ENCODE assay signal across 8 cellular contexts in genomic region chr1:50959303-50959912, GRCh38. TPM values are rescaled to one million over a fixed set of nuclear protein-coding genes. Genes with fewer than 3 reads are reported as not detected.
DNase-seq lines count a peak whose midpoint lies in the region; ATAC-seq and TF ChIP-seq lines count a peak whose summit lies in the region.

No MANE protein-coding gene starts in this region.

- ATAC-seq in HG03064 (IDR thresholded peaks at IDR 0.05; ENCODE audit: low read depth, unreplicated experiment) = peak; percentile 20
- peak; percentile 3 for ATAC-seq in mucosa of descending colon
- no peak for ATAC-seq in esophagus mucosa

- TF ChIP-seq CTCF in mucosa of descending colon (IDR thresholded peaks at IDR 0.05) = no peak

- H3K4me3 ChIP-seq in duodenal mucosa (ENCODE audit: low read depth in 1 of 2, low read length in 2 of 2) (peak overlapping the region; percentile 98 to 100), mucosa of descending colon (peak overlapping the region; percentile 74)

- H3K36me3 ChIP-seq in duodenal mucosa (ENCODE audit: control insufficient read depth in 1 of 2, insufficient read depth in 2 of 2, low read length in 2 of 2) (no peaks in the 10 kb centered on the region), mucosa of descending colon (ENCODE audit: low read depth) (no peaks in the 10 kb centered on the region)

- intact Hi-C loops in mucosa of descending colon (cut with DNase I, micrococcal nuclease) = no loop called here

- peaks cover 4 to 11% of the 10 kb centered on the region in 2 donors for H3K4me1 ChIP-seq in duodenal mucosa (ENCODE audit: control insufficient read depth in 1 of 2, insufficient read depth in 2 of 2, low read length in 2 of 2)
- H3K4me1 ChIP-seq in mucosa of descending colon (ENCODE audit: low read depth) = peaks cover 12% of the 10 kb centered on the region

- peak overlapping the region; percentile 73 to 75 for H3K9ac ChIP-seq in duodenal mucosa (ENCODE audit: low read depth in 1 of 2, low read length in 2 of 2)

- H3K9me3 ChIP-seq in duodenal mucosa (ENCODE audit: control insufficient read depth in 1 of 2, low read length in 2 of 2) (no peaks in the 10 kb centered on the region), mucosa of descending colon (no peaks in the 10 kb centered on the region)

- in situ Hi-C loops in SK-MEL-5 (cut with HindIII; ENCODE audit: low pct_unique_long_range_greater_than_20kb, low sequenced_read_pairs) = no loop called here

- no peaks in the 10 kb centered on the region for H3K27me3 ChIP-seq in duodenal mucosa (ENCODE audit: control insufficient read depth in 1 of 2, insufficient read depth in 2 of 2, low read length in 2 of 2)

- peak overlapping the region; percentile 53 for H3K27ac ChIP-seq in duodenal mucosa (ENCODE audit: low read depth, low read length)

- DNase-seq in activated T-cell treated with anti-CD3 and anti-CD28 coated beads for 4 hours = peak; percentile 18
- no peak for DNase-seq in activated T-cell treated with anti-CD3 and anti-CD28 coated beads, Interleukin-2, amount 50 U/mL, for 1 hour
- DNase-seq in SK-MEL-5 (ENCODE audit: low read depth, low spot score) = peak; percentile 37
- DNase-seq in mucosa of descending colon = peak in 1 of 3 donors; percentile 49
- no peak for DNase-seq in SKM-1 treated with dmso at 0.1 percent for 144 hours (lab: John Stamatoyannopoulos, UW; ENCODE audit: unreplicated experiment)

RNA-seq across cellular contexts. Expression of gene FAF1, which starts 0.7 kb away (rescaled TPM):
- 73.3 and 76.9 TPM in 2 replicates for total RNA-seq in SK-MEL-5 (2014; rRNA removed; shearing (Covaris generic))
- 41.9 and 47.7 TPM in 2 replicates for polyA plus RNA-seq in SK-MEL-5 (2015; cell fraction: cytosol; rRNA removed)
- polyA plus RNA-seq in SK-MEL-5 (2015; cell fraction: nucleus; rRNA removed) = 27.8 and 61.3 TPM in 2 replicates
- total RNA-seq in mucosa of descending colon (10 to 100 TPM; 48.6 to 70.9 (median 57.7) TPM), esophagus mucosa (47.5 TPM)

RNA-seq across cellular contexts. Expression of gene CDKN2C, which starts 10.6 kb away (rescaled TPM):
- 5.4 TPM in 2 replicates for total RNA-seq in SK-MEL-5 (2014; rRNA removed; shearing (Covaris generic))
- polyA plus RNA-seq in SK-MEL-5 (2015; cell fraction: cytosol; rRNA removed) = 13.3 and 14.4 TPM in 2 replicates
- 2.4 and 3.0 TPM in 2 replicates for polyA plus RNA-seq in SK-MEL-5 (2015; cell fraction: nucleus; rRNA removed)
- 10 to 100 TPM in 2 of 3 donors, 1 to 10 TPM in 1; 4.4 to 20.7 (median 14.8) TPM for total RNA-seq in mucosa of descending colon
- 6.9 TPM for total RNA-seq in esophagus mucosa

Comparison
In these comparisons a context has a peak if more than half of its experiments do, and no peak if none do; other contexts are left out.
1. DNase-seq: peak in activated T-cell treated with anti-CD3 and anti-CD28 coated beads for 4 hours (single experiment) and SK-MEL-5 (single experiment); none in activated T-cell treated with anti-CD3 and anti-CD28 coated beads, Interleukin-2, amount 50 U/mL, for 1 hour (single experiment) and SKM-1 treated with dmso at 0.1 percent for 144 hours (single experiment).